ENCODE assay signal across 10 cellular contexts in genomic region chr17:47703191-47703591, GRCh38. TPM values are rescaled to one million over a fixed set of nuclear protein-coding genes. Genes with fewer than 3 reads are reported as not detected.
DNase-seq lines count a peak whose midpoint lies in the region; ATAC-seq and TF ChIP-seq lines count a peak whose summit lies in the region.
"Had no signal": no experiment of that assay in that cellular context is flagged by ENCODE, and none has a peak within 500 bp of the region (broad histone marks: within the 10 kb centered on the region; RNA-seq: fewer than 3 reads in every experiment).

No MANE protein-coding gene starts in this region.

- in situ Hi-C loops in GM13976 (cut with MboI; ENCODE audit: low sequenced_read_pairs, unreplicated experiment) = no loop called here
- in situ Hi-C loops in brain microvascular endothelial cell (cut with HindIII; ENCODE audit: low pct_ligation_motif_present, low sequenced_read_pairs) = no loop called here

- H3K36me3 Mint-ChIP-seq in T-helper 2 cell treated with Interferon-gamma antibody and Interleukin-4, amounts not matched to agents 5 μg/mL and 100 μg/mL, for 36 hours (ENCODE audit: low read depth) = no peaks in the 10 kb centered on the region
- H3K36me3 Mint-ChIP-seq in activated naive CD4-positive, alpha-beta T cell treated with anti-CD3 and anti-CD28 coated beads, Interleukin-2, amount 50 U/mL, for 72 hours = peaks cover 16 to 17% of the 10 kb centered on the region in 2 donors

- no peaks in the 10 kb centered on the region for H3K36me3 ChIP-seq in brain microvascular endothelial cell (replicated peaks)
- no peaks in the 10 kb centered on the region for H3K36me3 ChIP-seq in breast epithelium

- peak overlapping the region; percentile 46 for H3K4me3 Mint-ChIP-seq in T-helper 2 cell treated with Interferon-gamma antibody and Interleukin-4, amounts not matched to agents 5 μg/mL and 100 μg/mL, for 36 hours

- H3K27ac Mint-ChIP-seq in T-helper 2 cell treated with Interferon-gamma antibody and Interleukin-4, amounts not matched to agents 5 μg/mL and 100 μg/mL, for 36 hours = peak overlapping the region; percentile 74
- H3K27ac Mint-ChIP-seq in activated naive CD4-positive, alpha-beta T cell treated with anti-CD3 and anti-CD28 coated beads, Interleukin-2, amount 50 U/mL, for 72 hours = peak overlapping the region; percentile 95 to 99

- no peak overlapping the region for H3K4me3 ChIP-seq in brain microvascular endothelial cell (ENCODE audit: low read depth, low read length)
- no peak overlapping the region for H3K4me3 ChIP-seq in breast epithelium

- H3K27ac ChIP-seq in brain microvascular endothelial cell (no peak overlapping the region), breast epithelium (no peak overlapping the region)
- H3K27ac ChIP-seq: parathyroid adenoma had no signal

- H3K27me3 Mint-ChIP-seq in T-helper 2 cell treated with Interferon-gamma antibody and Interleukin-4, amounts not matched to agents 5 μg/mL and 100 μg/mL, for 36 hours (ENCODE audit: low read depth) = no peaks in the 10 kb centered on the region

- no peaks in the 10 kb centered on the region for H3K4me1 ChIP-seq in breast epithelium

- H3K27me3 ChIP-seq in brain microvascular endothelial cell (replicated peaks) = peaks cover 30% of the 10 kb centered on the region
- H3K27me3 ChIP-seq in breast epithelium = no peaks in the 10 kb centered on the region

- no peaks in the 10 kb centered on the region for H3K9me3 Mint-ChIP-seq in T-helper 2 cell treated with Interferon-gamma antibody and Interleukin-4, amounts not matched to agents 5 μg/mL and 100 μg/mL, for 36 hours
- no peaks in the 10 kb centered on the region for H3K9me3 Mint-ChIP-seq in activated naive CD4-positive, alpha-beta T cell treated with anti-CD3 and anti-CD28 coated beads, Interleukin-2, amount 50 U/mL, for 72 hours

- intact Hi-C loops in breast epithelium (cut with DNase I; ENCODE audit: low total_unique reads) = no loop called here

- no peaks in the 10 kb centered on the region for H3K9me3 ChIP-seq in breast epithelium

- DNase-seq in GM13976 (ENCODE audit: low spot score) (peak; percentile 71), brain microvascular endothelial cell (no peak), HUDEP-2 (lab: John Stamatoyannopoulos, UW; ENCODE audit: unreplicated experiment in 76 of 76) (no peak), breast epithelium (ENCODE audit: low spot score in 2 of 2) (no peak)
- DNase-seq in T-helper 2 cell treated with Interferon-gamma antibody and Interleukin-4, amounts not matched to agents 5 μg/mL and 100 μg/mL, for 36 hours (ENCODE audit: low spot score) = peak; percentile 41
- peak in 1 of 2 donors; percentile 69 for DNase-seq in activated naive CD4-positive, alpha-beta T cell treated with anti-CD3 and anti-CD28 coated beads, Interleukin-2, amount 50 U/mL, for 72 hours (ENCODE audit: low spot score in 2 of 2)
- DNase-seq in stimulated activated CD4-positive, alpha-beta T cell treated with anti-CD3 and anti-CD28 coated beads, Interleukin-4, amount 100 ng/mL, for 24 hours = peak; percentile 48
- DNase-seq: EL had no signal

- peak in 1 of 2 donors; percentile 14 for ATAC-seq in activated naive CD4-positive, alpha-beta T cell treated with anti-CD3 and anti-CD28 coated beads, Interleukin-2, amount 50 U/mL, for 72 hours
- no peak for ATAC-seq in GM21390 (IDR thresholded peaks at IDR 0.05; ENCODE audit: unreplicated experiment)

- H3K4me1 Mint-ChIP-seq in T-helper 2 cell treated with Interferon-gamma antibody and Interleukin-4, amounts not matched to agents 5 μg/mL and 100 μg/mL, for 36 hours (ENCODE audit: low read depth) = peaks cover 57% of the 10 kb centered on the region

- TF ChIP-seq CTCF in GM13976 (IDR thresholded peaks at IDR 0.05; ENCODE audit: borderline replicate concordance, control extremely low read depth, extremely low read depth, insufficient read depth, missing control alignments) = no peak
- no peak for TF ChIP-seq CTCF in brain microvascular endothelial cell (IDR thresholded peaks at IDR 0.05; ENCODE audit: low read depth, low read length, missing control alignments)
- TF ChIP-seq CTCF in breast epithelium (IDR thresholded peaks at IDR 0.05) = no peak

- no peak for TF ChIP-seq POLR2A in breast epithelium (IDR thresholded peaks at IDR 0.05)

RNA-seq across cellular contexts. Expression of gene TBKBP1, which starts 9.2 kb away (rescaled TPM):
- 10 to 100 TPM; 15.4 to 21.4 TPM for total RNA-seq in activated naive CD4-positive, alpha-beta T cell treated with anti-CD3 and anti-CD28 coated beads, Interleukin-2, amount 50 U/mL, for 72 hours
- total RNA-seq in breast epithelium = 10 to 100 TPM in 1 of 3 donors, 1 to 10 TPM in 2; 4.5 to 11.5 (median 8.3) TPM

RNA-seq across cellular contexts. Expression of gene TBX21, which starts 29.8 kb away (rescaled TPM):
- 10 to 100 TPM; 39.6 to 73.5 TPM for total RNA-seq in activated naive CD4-positive, alpha-beta T cell treated with anti-CD3 and anti-CD28 coated beads, Interleukin-2, amount 50 U/mL, for 72 hours
- total RNA-seq in breast epithelium = 1 to 10 TPM in 2 of 3 donors, under 1 TPM in 1; 0.33 to 1.8 (median 1.0) TPM

RNA-seq across cellular contexts. Expression of gene KPNB1, which starts 53.5 kb away (rescaled TPM):
- 100 to 1,000 TPM; 560 to 601 TPM for total RNA-seq in activated naive CD4-positive, alpha-beta T cell treated with anti-CD3 and anti-CD28 coated beads, Interleukin-2, amount 50 U/mL, for 72 hours
- total RNA-seq in breast epithelium = 100 to 1,000 TPM; 148 to 238 (median 189) TPM

Comparison
In these comparisons a context has a peak if more than half of its experiments do, and no peak if none do; other contexts are left out.
1. DNase-seq: peak in GM13976 (single experiment), T-helper 2 cell treated with Interferon-gamma antibody and Interleukin-4, amounts not matched to agents 5 μg/mL and 100 μg/mL, for 36 hours (single experiment) and stimulated activated CD4-positive, alpha-beta T cell treated with anti-CD3 and anti-CD28 coated beads, Interleukin-4, amount 100 ng/mL, for 24 hours (single experiment); none in brain microvascular endothelial cell (single experiment), HUDEP-2 (0 of 76) and breast epithelium (0 of 2).
2. RNA of gene TBX21, which starts 29.8 kb away (total RNA-seq): 39.6 to 73.5 TPM in activated naive CD4-positive, alpha-beta T cell treated with anti-CD3 and anti-CD28 coated beads, Interleukin-2, amount 50 U/mL, for 72 hours; 0.33 to 1.8 TPM in breast epithelium; every median in the first group is over 10 times any median in the second.